Comparison of ENCODE assay signal across 1 cellular context in the genomic region with DNA sequence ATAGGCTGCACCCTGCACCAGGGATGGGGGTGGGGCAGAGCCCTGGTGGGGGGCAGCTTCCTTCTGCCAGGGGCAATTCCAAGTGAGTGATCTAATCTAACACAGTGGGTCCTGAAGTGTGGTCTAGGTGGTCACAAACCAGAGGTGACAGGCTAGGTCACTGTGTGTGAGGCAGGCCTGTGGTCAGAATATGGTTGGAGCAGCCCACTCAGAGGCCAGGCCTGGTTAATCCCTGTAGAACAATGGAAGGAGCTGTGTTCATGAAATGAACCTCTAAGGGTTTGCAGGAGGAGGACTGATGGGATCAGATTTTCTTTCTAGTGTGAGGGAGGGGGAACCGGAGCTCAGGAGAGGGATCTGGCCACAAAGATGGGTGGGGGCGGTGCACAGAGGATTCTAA.
TF ChIP-seq lines count a peak whose summit lies in the region.

No MANE protein-coding gene starts in this region.

TF ChIP-seq in HepG2, 621 proteins besides CTCF, POLR2A, EP300 and RAD21:
- TF ChIP-seq, protein P1, sequence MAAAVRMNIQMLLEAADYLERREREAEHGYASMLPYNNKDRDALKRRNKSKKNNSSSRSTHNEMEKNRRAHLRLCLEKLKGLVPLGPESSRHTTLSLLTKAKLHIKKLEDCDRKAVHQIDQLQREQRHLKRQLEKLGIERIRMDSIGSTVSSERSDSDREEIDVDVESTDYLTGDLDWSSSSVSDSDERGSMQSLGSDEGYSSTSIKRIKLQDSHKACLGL (CRISPR knock-in tag; IDR thresholded peaks at IDR 0.05) = 0 out of 2 replicates have a peak, but pooled peaks have one; percentile 38
- TF ChIP-seq ZMAT5 (CRISPR knock-in tag; IDR thresholded peaks at IDR 0.05; ENCODE audit: borderline replicate concordance, low read depth) (no peak), SP4 (CRISPR knock-in tag; IDR thresholded peaks at IDR 0.05) (0 out of 2 replicates have a peak, but pooled peaks have one; percentile 17)
